In the genomic region with DNA sequence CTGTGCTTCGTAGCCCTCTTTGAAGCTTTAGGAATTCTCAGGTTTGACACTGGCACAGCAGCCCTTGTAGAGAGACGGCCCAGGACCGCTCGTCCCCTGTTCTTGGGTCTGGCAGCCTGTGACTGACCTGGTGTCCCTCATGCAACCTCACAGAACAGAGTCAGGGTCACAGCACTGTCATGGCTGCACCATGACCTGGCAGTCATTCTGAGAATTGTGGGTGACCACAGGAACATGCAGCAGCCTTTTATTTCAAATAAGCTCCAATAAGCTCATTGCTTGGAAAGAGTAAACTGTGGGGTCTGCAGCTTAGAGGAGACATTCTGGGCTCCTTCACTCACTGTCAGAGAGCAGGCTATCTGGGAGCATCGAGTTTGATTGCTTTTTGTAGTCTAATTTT, we compare ENCODE assay signal across 22 cellular contexts. TPM values are rescaled to one million over a fixed set of nuclear protein-coding genes. Genes with fewer than 3 reads are reported as not detected.
DNase-seq lines count a peak whose midpoint lies in the region; ATAC-seq and TF ChIP-seq lines count a peak whose summit lies in the region.
"Had no signal": no experiment of that assay in that cellular context is flagged by ENCODE, and none has a peak within 500 bp of the region (broad histone marks: within the 10 kb centered on the region; RNA-seq: fewer than 3 reads in every experiment).

No MANE protein-coding gene starts in this region.

- WGBS in stomach, 5 donors = 73 to 81% (median 77%) methylated on average over 5 of the region's 5 CpGs

- DNase-seq in activated CD8-positive, alpha-beta memory T cell treated with anti-CD3 and anti-CD28 coated beads, Interleukin-2, amount 10 ng/mL, durations not matched to agents 7 days and 5 days = peak; percentile 72
- DNase-seq in activated CD8-positive, alpha-beta memory T cell treated with anti-CD3 and anti-CD28 coated beads for 24 hours = no peak
- no peak for DNase-seq in stimulated activated naive CD8-positive, alpha-beta T cell treated with anti-CD3 and anti-CD28 coated beads, Interleukin-15, Interleukin-2, amounts not matched to agents 100 U/mL and 50 U/mL, for 24 hours
- no peak for DNase-seq in stomach
- DNase-seq in SIG-M5 (lab: John Stamatoyannopoulos, UW) = no peak
- no peak for DNase-seq in brain microvascular endothelial cell
- DNase-seq: DMS53, NCI-H1105, NCI-H146, NCI-H2029, NCI-H2227 treated with DMSO at 0.1 percent for 48 hours, NCI-H510A treated with DMSO at 0.1 percent for 48 hours, NCI-H748 treated with DMSO at 0.1 percent for 48 hours, SHP77 treated with DMSO at 0.1 percent for 48 hours, T-cell had no signal

- in situ Hi-C loops in brain microvascular endothelial cell (cut with HindIII; ENCODE audit: low pct_ligation_motif_present, low sequenced_read_pairs) = no loop called here

- H3K27me3 ChIP-seq in stomach = peaks cover 0 to 12% (median 0%) of the 10 kb centered on the region in 3 donors
- peaks cover 3% of the 10 kb centered on the region for H3K27me3 ChIP-seq in brain microvascular endothelial cell (replicated peaks)

- no peak for TF ChIP-seq EP300 in stomach (IDR thresholded peaks at IDR 0.05)

- no peak overlapping the region for H3K4me3 Mint-ChIP-seq in activated CD8-positive, alpha-beta memory T cell treated with anti-CD3 and anti-CD28 coated beads, Interleukin-2, amount 10 ng/mL, durations not matched to agents 7 days and 5 days
- no peak overlapping the region for H3K4me3 Mint-ChIP-seq in activated T-helper 17 cell treated with anti-CD3 and anti-CD28 coated beads, Interleukin-2, amount 50 U/mL, for 72 hours
- H3K4me3 Mint-ChIP-seq: T-cell had no signal

- no peaks in the 10 kb centered on the region for H3K9me3 Mint-ChIP-seq in activated CD8-positive, alpha-beta memory T cell treated with anti-CD3 and anti-CD28 coated beads, Interleukin-2, amount 10 ng/mL, durations not matched to agents 7 days and 5 days (ENCODE audit: low read depth)
- H3K9me3 Mint-ChIP-seq in activated T-helper 17 cell treated with anti-CD3 and anti-CD28 coated beads, Interleukin-2, amount 50 U/mL, for 72 hours = no peaks in the 10 kb centered on the region
- H3K9me3 Mint-ChIP-seq: T-cell had no signal

- intact Hi-C loops in stomach (cut with DNase I; ENCODE audit: low total_unique reads) = no loop called here

- no peak for TF ChIP-seq POLR2A in stomach (IDR thresholded peaks at IDR 0.05)

- no peak overlapping the region for H3K4me3 ChIP-seq in stomach
- H3K4me3 ChIP-seq in brain microvascular endothelial cell (ENCODE audit: low read depth, low read length) = no peak overlapping the region

- H3K36me3 Mint-ChIP-seq in activated CD8-positive, alpha-beta memory T cell treated with anti-CD3 and anti-CD28 coated beads, Interleukin-2, amount 10 ng/mL, durations not matched to agents 7 days and 5 days = no peaks in the 10 kb centered on the region
- no peaks in the 10 kb centered on the region for H3K36me3 Mint-ChIP-seq in activated T-helper 17 cell treated with anti-CD3 and anti-CD28 coated beads, Interleukin-2, amount 50 U/mL, for 72 hours (ENCODE audit: low read depth)
- H3K36me3 Mint-ChIP-seq: T-cell had no signal

- no peaks in the 10 kb centered on the region for H3K36me3 ChIP-seq in stomach
- no peaks in the 10 kb centered on the region for H3K36me3 ChIP-seq in brain microvascular endothelial cell (replicated peaks)

- peaks cover 24% of the 10 kb centered on the region for H3K4me1 Mint-ChIP-seq in activated CD8-positive, alpha-beta memory T cell treated with anti-CD3 and anti-CD28 coated beads, Interleukin-2, amount 10 ng/mL, durations not matched to agents 7 days and 5 days
- no peaks in the 10 kb centered on the region for H3K4me1 Mint-ChIP-seq in activated T-helper 17 cell treated with anti-CD3 and anti-CD28 coated beads, Interleukin-2, amount 50 U/mL, for 72 hours
- H3K4me1 Mint-ChIP-seq: T-cell had no signal

- H3K27ac ChIP-seq in stomach (no peak overlapping the region), brain microvascular endothelial cell (no peak overlapping the region)
- H3K27ac ChIP-seq: 22Rv1, C4-2B, KMS-11, RWPE1 had no signal

- TF ChIP-seq CTCF in stomach (IDR thresholded peaks at IDR 0.05) = no peak
- no peak for TF ChIP-seq CTCF in brain microvascular endothelial cell (IDR thresholded peaks at IDR 0.05; ENCODE audit: low read depth, low read length, missing control alignments)

- CTCF ChIA-PET in activated CD8-positive, alpha-beta memory T cell treated with anti-CD3 and anti-CD28 coated beads, Interleukin-2, amount 10 ng/mL, durations not matched to agents 7 days and 5 days (lab: Charles Lee) = interaction anchor here (0.8 to 1.5 kb wide), 3 partner anchors 78 to 200 kb away, joined by 3 to 4 read pairs (median 3); no protein-coding TSS in a partner anchor

- no peak overlapping the region for H3K27ac Mint-ChIP-seq in activated CD8-positive, alpha-beta memory T cell treated with anti-CD3 and anti-CD28 coated beads, Interleukin-2, amount 10 ng/mL, durations not matched to agents 7 days and 5 days
- no peak overlapping the region for H3K27ac Mint-ChIP-seq in activated T-helper 17 cell treated with anti-CD3 and anti-CD28 coated beads, Interleukin-2, amount 50 U/mL, for 72 hours
- H3K27ac Mint-ChIP-seq: T-cell had no signal

- no peaks in the 10 kb centered on the region for H3K4me1 ChIP-seq in stomach

- ATAC-seq in activated CD8-positive, alpha-beta memory T cell treated with anti-CD3 and anti-CD28 coated beads, Interleukin-2, amount 10 ng/mL, durations not matched to agents 7 days and 5 days = peak; percentile 83
- peak; percentile 46 for ATAC-seq in GM18861 (IDR thresholded peaks at IDR 0.05; ENCODE audit: unreplicated experiment)
- peak; percentile 57 for ATAC-seq in activated T-helper 17 cell treated with anti-CD3 and anti-CD28 coated beads, Interleukin-2, amount 50 U/mL, for 72 hours (replicated peaks)
- ATAC-seq in stimulated activated naive CD8-positive, alpha-beta T cell treated with anti-CD3 and anti-CD28 coated beads, Interleukin-15, Interleukin-2, amounts not matched to agents 100 U/mL and 50 U/mL, for 24 hours = peak; percentile 32
- ATAC-seq: T-cell had no signal

- H3K27me3 Mint-ChIP-seq in activated CD8-positive, alpha-beta memory T cell treated with anti-CD3 and anti-CD28 coated beads, Interleukin-2, amount 10 ng/mL, durations not matched to agents 7 days and 5 days = peaks cover 30% of the 10 kb centered on the region
- H3K27me3 Mint-ChIP-seq in activated T-helper 17 cell treated with anti-CD3 and anti-CD28 coated beads, Interleukin-2, amount 50 U/mL, for 72 hours = peaks cover 7% of the 10 kb centered on the region

- H3K9me3 ChIP-seq in stomach = no peaks in the 10 kb centered on the region

RNA-seq across cellular contexts. Expression of a gene that starts 42.5 kb away (rescaled TPM):
- 100 to 1,000 TPM; 502 to 567 TPM for total RNA-seq in activated CD8-positive, alpha-beta memory T cell treated with anti-CD3 and anti-CD28 coated beads, Interleukin-2, amount 10 ng/mL, durations not matched to agents 7 days and 5 days
- total RNA-seq in activated T-helper 17 cell treated with anti-CD3 and anti-CD28 coated beads, Interleukin-2, amount 50 U/mL, for 72 hours = 100 to 1,000 TPM; 316 to 649 TPM
- total RNA-seq in stomach = 10 to 100 TPM in 1 of 5 donors, 1 to 10 TPM in 4; 1.7 to 16.7 (median 4.0) TPM
- polyA plus RNA-seq in stomach = 1 to 10 TPM; 2.0 to 3.4 (median 3.2) TPM
- total RNA-seq: H4 had no signal

RNA-seq across cellular contexts. Expression of a gene that starts 51.0 kb away (rescaled TPM):
- total RNA-seq in activated CD8-positive, alpha-beta memory T cell treated with anti-CD3 and anti-CD28 coated beads, Interleukin-2, amount 10 ng/mL, durations not matched to agents 7 days and 5 days = 10 to 100 TPM; 33.4 to 35.4 TPM
- total RNA-seq in activated T-helper 17 cell treated with anti-CD3 and anti-CD28 coated beads, Interleukin-2, amount 50 U/mL, for 72 hours = 10 to 100 TPM; 22.5 to 24.5 TPM
- 10 to 100 TPM in 4 of 5 donors, 1 to 10 TPM in 1; 8.7 to 58.7 (median 20.4) TPM for total RNA-seq in stomach
- 1 to 10 TPM; 4.7 to 6.8 (median 5.2) TPM for polyA plus RNA-seq in stomach

Comparison
In these comparisons a context has a peak if more than half of its experiments do, and no peak if none do; other contexts are left out.
1. ATAC-seq: peak in every context shown above with its lines; median percentile 83 in activated CD8-positive, alpha-beta memory T cell treated with anti-CD3 and anti-CD28 coated beads, Interleukin-2, amount 10 ng/mL, durations not matched to agents 7 days and 5 days; 57 in activated T-helper 17 cell treated with anti-CD3 and anti-CD28 coated beads, Interleukin-2, amount 50 U/mL, for 72 hours; 46 in GM18861; 32 in stimulated activated naive CD8-positive, alpha-beta T cell treated with anti-CD3 and anti-CD28 coated beads, Interleukin-15, Interleukin-2, amounts not matched to agents 100 U/mL and 50 U/mL, for 24 hours.
2. RNA of a gene that starts 42.5 kb away (total RNA-seq): 316 to 649 TPM in activated T-helper 17 cell treated with anti-CD3 and anti-CD28 coated beads, Interleukin-2, amount 50 U/mL, for 72 hours and 502 to 567 TPM in activated CD8-positive, alpha-beta memory T cell treated with anti-CD3 and anti-CD28 coated beads, Interleukin-2, amount 10 ng/mL, durations not matched to agents 7 days and 5 days; 1.7 to 16.7 TPM in stomach; every median in the first group is over 10 times any median in the second.